In genomic region chr19:48255376-48256303, GRCh38 we compare ENCODE assay signal across 8 cellular contexts. TPM values are rescaled to one million over a fixed set of nuclear protein-coding genes. Genes with fewer than 3 reads are reported as not detected.
DNase-seq lines count a peak whose midpoint lies in the region; ATAC-seq, FAIRE-seq and TF ChIP-seq lines count a peak whose summit lies in the region.

Gene CARD8, minus strand, starts transcription at chr19:48255912. Its CDS starts 14,892 bp downstream, at chr19:48241020.

- H3K9ac ChIP-seq in adipocyte (ENCODE audit: low read length), result peak within 1 kb of the TSS; percentile 97

- H3K4me1 ChIP-seq in adipocyte (ENCODE audit: control insufficient read depth, insufficient read depth, low read length) (peaks cover 12% of the 10 kb centered on the region), cardiac muscle cell (ENCODE audit: low read depth) (no peaks in the 10 kb centered on the region), pancreas (peaks cover 2 to 14% (median 13%) of the 10 kb centered on the region in 3 donors), thyroid gland (peaks cover 11 to 18% of the 10 kb centered on the region in 2 donors)

- 3 to 4% methylated on average over 15 of the region's 15 CpGs for WGBS in pancreas, 2 donors
- WGBS in thyroid gland, 2 donors, result 10 to 12% methylated on average over 15 of the region's 15 CpGs

- no peaks in the 10 kb centered on the region for H3K36me3 ChIP-seq in adipocyte (ENCODE audit: control insufficient read depth, insufficient read depth, low read length, severe bottlenecking)
- no peaks in the 10 kb centered on the region for H3K36me3 ChIP-seq in cardiac muscle cell
- H3K36me3 ChIP-seq in pancreas, result no peaks in the 10 kb centered on the region
- no peaks in the 10 kb centered on the region for H3K36me3 ChIP-seq in thyroid gland

- FAIRE-seq in pancreas (lab: Jason Lieb, UNC), result peak; percentile 92

- peak within 1 kb of the TSS; percentile 92 for H3K27ac ChIP-seq in cardiac muscle cell
- H3K27ac ChIP-seq in pancreas, result peak within 1 kb of the TSS; percentile 80 to 91 (median 84)
- H3K27ac ChIP-seq in thyroid gland, result peak within 1 kb of the TSS; percentile 82 to 96 (median 87)

- H3K27me3 ChIP-seq in adipocyte (replicated peaks; ENCODE audit: control insufficient read depth, insufficient read depth, low read length) (no peaks in the 10 kb centered on the region), cardiac muscle cell (no peaks in the 10 kb centered on the region), pancreas (no peaks in the 10 kb centered on the region), thyroid gland (no peaks in the 10 kb centered on the region)

- TF ChIP-seq CTCF in cardiac muscle cell (IDR thresholded peaks at IDR 0.05; ENCODE audit: low read depth, low read length), result no peak
- TF ChIP-seq CTCF in pancreas (IDR thresholded peaks at IDR 0.05), result no peak
- peak in 2 of 6 experiments; percentile 10 to 33 for TF ChIP-seq CTCF in thyroid gland (IDR thresholded peaks at IDR 0.05)

- intact Hi-C loops in pancreas (cut with DNase I) (no loop called here), thyroid gland (cut with DNase I) (loop anchor here (10.0 kb wide), 2 partner anchors 51 to 141 kb away; partner anchors contain the start of gene PLA2G4C)

- peak in 1 of 2 donors; percentile 76 for TF ChIP-seq POLR2A in thyroid gland (IDR thresholded peaks at IDR 0.05)

- H3K9me3 ChIP-seq in adipocyte (ENCODE audit: control insufficient read depth, low read length), result no peaks in the 10 kb centered on the region
- H3K9me3 ChIP-seq in cardiac muscle cell (ENCODE audit: low read depth), result no peaks in the 10 kb centered on the region
- H3K9me3 ChIP-seq in pancreas, result no peaks in the 10 kb centered on the region
- H3K9me3 ChIP-seq in thyroid gland, result no peaks in the 10 kb centered on the region

- ATAC-seq in HG02571 (IDR thresholded peaks at IDR 0.05; ENCODE audit: unreplicated experiment) (peak; percentile 67), pancreas (peak; percentile 84 to 93 (median 90))

- H3K4me3 ChIP-seq in adipocyte (ENCODE audit: low read length), result peak within 1 kb of the TSS; percentile 90
- H3K4me3 ChIP-seq in cardiac muscle cell, result peak within 1 kb of the TSS; percentile 48
- peak within 1 kb of the TSS; percentile 29 to 52 (median 41) for H3K4me3 ChIP-seq in pancreas
- peak within 1 kb of the TSS in 2 of 3 donors; percentile 59 to 60 for H3K4me3 ChIP-seq in thyroid gland (replicated peaks in 1 of 3)

- DNase-seq in GF-D8 (lab: John Stamatoyannopoulos, UW) (peak; percentile 94), NCI-H1417 (lab: John Stamatoyannopoulos, UW) (peak; percentile 86 to 92 (median 91)), SW480 (ENCODE audit: low spot score) (peak; percentile 96), adipocyte (ENCODE audit: low read depth) (peak; percentile 87), cardiac muscle cell (ENCODE audit: low read depth in 1 of 2, low spot score in 1 of 2) (peak; percentile 84 to 92), pancreas (peak; percentile 65 to 84 (median 76)), thyroid gland (peak; percentile 79 to 83)

RNA-seq across cellular contexts. Expression of gene CARD8, which starts in this region (rescaled TPM):
- total RNA-seq in cardiac muscle cell (27.3 and 57.6 TPM in 2 replicates), pancreas (10 to 100 TPM in 5 of 6 donors, 1 to 10 TPM in 1; 8.6 to 26.0 (median 15.1) TPM), thyroid gland (10 to 100 TPM; 37.0 to 58.9 (median 57.7) TPM)
- polyA plus RNA-seq in cardiac muscle cell (19.1 and 30.4 TPM in 2 replicates), pancreas (10 to 100 TPM; 19.4 to 19.8 TPM)

Comparison
In these comparisons a context has a peak if more than half of its experiments do, and no peak if none do; other contexts are left out.
1. Peak in every context shown above with its lines: DNase-seq, ATAC-seq, H3K4me3 ChIP-seq and H3K27ac ChIP-seq.